10 cellular contexts compared by ENCODE assay signal in the genomic region with DNA sequence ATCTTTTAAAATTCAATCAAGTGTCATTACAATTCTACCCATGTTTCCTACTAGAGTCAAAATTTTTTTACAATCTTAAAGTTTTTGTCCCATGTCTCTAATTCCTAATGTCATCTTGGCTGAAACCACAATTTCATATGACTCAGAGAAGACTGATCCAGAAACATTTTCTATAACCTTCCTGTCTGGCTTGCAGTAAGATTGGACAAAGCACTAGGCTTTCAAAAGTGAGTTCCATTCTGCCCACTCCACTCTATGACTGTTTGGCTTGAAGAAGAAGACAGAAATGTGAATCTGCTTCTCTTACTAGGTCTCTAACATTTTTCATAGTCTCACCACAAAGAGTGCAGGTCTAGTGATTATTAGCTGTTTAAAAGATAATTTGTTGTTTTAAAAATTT.
DNase-seq lines count a peak whose midpoint lies in the region; ATAC-seq and TF ChIP-seq lines count a peak whose summit lies in the region.
"Had no signal": no experiment of that assay in that cellular context is flagged by ENCODE, and none has a peak within 500 bp of the region (broad histone marks: within the 10 kb centered on the region; RNA-seq: fewer than 3 reads in every experiment).

No MANE protein-coding gene starts in this region.

- peaks cover 28% of the 10 kb centered on the region for H3K4me1 ChIP-seq in BLaER1
- no peaks in the 10 kb centered on the region for H3K4me1 ChIP-seq in SJCRH30
- H3K4me1 ChIP-seq in CD8-positive, alpha-beta T cell (ENCODE audit: insufficient read depth, low read length) = no peaks in the 10 kb centered on the region

- POLR2A ChIA-PET in CD8-positive, alpha-beta T cell (lab: Charles Lee) = no interaction called here

- peaks cover 3% of the 10 kb centered on the region; the same call in 1 of the 2 replicates for H3K9me3 ChIP-seq in BLaER1
- H3K9me3 ChIP-seq in SJCRH30 (replicated peaks) = no peaks in the 10 kb centered on the region
- H3K9me3 ChIP-seq in CD8-positive, alpha-beta T cell (ENCODE audit: low read length) = no peaks in the 10 kb centered on the region

- peak overlapping the region; percentile 67 for H3K27ac Mint-ChIP-seq in memory B cell
- no peak overlapping the region for H3K27ac Mint-ChIP-seq in CD8-positive, alpha-beta T cell
- H3K27ac Mint-ChIP-seq: mesothelial cell of epicardium had no signal

- no peak overlapping the region for H3K4me3 Mint-ChIP-seq in memory B cell
- H3K4me3 Mint-ChIP-seq in CD8-positive, alpha-beta T cell = no peak overlapping the region
- H3K4me3 Mint-ChIP-seq: mesothelial cell of epicardium had no signal

- ATAC-seq in HG02852 (IDR thresholded peaks at IDR 0.05; ENCODE audit: unreplicated experiment) (peak; percentile 32), memory B cell (ENCODE audit: low read depth) (no peak)
- no peak for ATAC-seq in CD8-positive, alpha-beta T cell

- intact Hi-C loops in CD8-positive, alpha-beta T cell (cut with DNase I, micrococcal nuclease) = loop anchor here in 1 of 2 experiments (5.0 kb wide), 1 partner anchor 38 kb away; no protein-coding TSS in a partner anchor

- CTCF ChIA-PET in CD8-positive, alpha-beta T cell (lab: Charles Lee) = interaction anchor here (0.5 kb wide), 1 partner anchor 311 kb away, joined by 3 read pairs; no protein-coding TSS in a partner anchor

- peaks cover 100% of the 10 kb centered on the region for H4K20me1 ChIP-seq in BLaER1

- H3K9me3 Mint-ChIP-seq in memory B cell = no peaks in the 10 kb centered on the region
- H3K9me3 Mint-ChIP-seq in CD8-positive, alpha-beta T cell = no peaks in the 10 kb centered on the region
- H3K9me3 Mint-ChIP-seq: mesothelial cell of epicardium had no signal

- H3K36me3 ChIP-seq in BLaER1 = peaks cover 63% of the 10 kb centered on the region
- peaks cover 11% of the 10 kb centered on the region for H3K36me3 ChIP-seq in SJCRH30
- H3K36me3 ChIP-seq in CD8-positive, alpha-beta T cell (ENCODE audit: insufficient read depth, low read length) = peaks cover 13% of the 10 kb centered on the region

- no peak overlapping the region for H3K9ac ChIP-seq in BLaER1

- peak; percentile 47 for DNase-seq in astrocyte of the cerebellum (ENCODE audit: low read depth)
- no peak for DNase-seq in memory B cell (ENCODE audit: low spot score in 2 of 2)
- no peak for DNase-seq in SJCRH30
- no peak for DNase-seq in globus pallidus (ENCODE audit: low spot score)
- no peak for DNase-seq in CD8-positive, alpha-beta T cell
- DNase-seq in Ammon's horn (ENCODE audit: low spot score) = no peak
- DNase-seq: effector CD4-positive, alpha-beta T cell had no signal

- H3K4me1 Mint-ChIP-seq in memory B cell = peaks cover 26% of the 10 kb centered on the region
- peaks cover 37% of the 10 kb centered on the region for H3K4me1 Mint-ChIP-seq in CD8-positive, alpha-beta T cell (ENCODE audit: low read depth)
- H3K4me1 Mint-ChIP-seq: mesothelial cell of epicardium had no signal

- in situ Hi-C loops in astrocyte of the cerebellum (cut with HindIII; ENCODE audit: low sequenced_read_pairs) = no loop called here

- H3K4me3 ChIP-seq in BLaER1 (no peak overlapping the region), astrocyte of the cerebellum (ENCODE audit: low read depth, low read length) (no peak overlapping the region), SJCRH30 (no peak overlapping the region)
- no peak overlapping the region for H3K4me3 ChIP-seq in CD8-positive, alpha-beta T cell (ENCODE audit: low read depth, low read length)

- TF ChIP-seq CTCF in astrocyte of the cerebellum (IDR thresholded peaks at IDR 0.05; ENCODE audit: low read depth, low read length, missing control alignments) = no peak
- TF ChIP-seq CTCF in CD8-positive, alpha-beta T cell (IDR thresholded peaks at IDR 0.05) = no peak

- H3K4me2 ChIP-seq in BLaER1 = peak overlapping the region; percentile 6

- H3K27me3 ChIP-seq in BLaER1 (no peaks in the 10 kb centered on the region), SJCRH30 (no peaks in the 10 kb centered on the region)
- no peaks in the 10 kb centered on the region for H3K27me3 ChIP-seq in CD8-positive, alpha-beta T cell (ENCODE audit: insufficient read depth, low read length)

- no peaks in the 10 kb centered on the region for H3K27me3 Mint-ChIP-seq in memory B cell
- H3K27me3 Mint-ChIP-seq in CD8-positive, alpha-beta T cell (ENCODE audit: low read depth) = no peaks in the 10 kb centered on the region

- peaks cover 25% of the 10 kb centered on the region for H3K36me3 Mint-ChIP-seq in memory B cell
- peaks cover 46% of the 10 kb centered on the region for H3K36me3 Mint-ChIP-seq in CD8-positive, alpha-beta T cell

- no peak overlapping the region for H3K27ac ChIP-seq in BLaER1
- no peak overlapping the region for H3K27ac ChIP-seq in SJCRH30
- no peak overlapping the region for H3K27ac ChIP-seq in CD8-positive, alpha-beta T cell (ENCODE audit: low read depth, low read length)
